In genomic region chr1:180805316-180805715, GRCh38 we compare ENCODE assay signal across 17 cellular contexts.
DNase-seq lines count a peak whose midpoint lies in the region; ATAC-seq and TF ChIP-seq lines count a peak whose summit lies in the region.
"Had no signal": no experiment of that assay in that cellular context is flagged by ENCODE, and none has a peak within 500 bp of the region (broad histone marks: within the 10 kb centered on the region; RNA-seq: fewer than 3 reads in every experiment).

No MANE protein-coding gene starts in this region.

- peak; percentile 30 for DNase-seq in GM12865 (ENCODE audit: low read depth)
- DNase-seq in activated T-helper 2 cell treated with anti-CD3 and anti-CD28 coated beads, Interferon-gamma antibody, Interleukin-2, Interleukin-4, amounts not matched to agents 10 μg/mL and 5 μg/mL and 100 μg/mL, durations not matched to agents 14 hours and 24 hours and 36 hours (ENCODE audit: low spot score): no peak
- no peak for DNase-seq in testis
- DNase-seq in Caco-2: no peak
- no peak for DNase-seq in CD1c-positive myeloid dendritic cell (ENCODE audit: extremely low spot score)
- DNase-seq: activated CD4-positive, alpha-beta T cell treated with anti-CD3 and anti-CD28 coated beads for 48 hours; activated gamma-delta T cell; effector memory CD8-positive, alpha-beta T cell; NCI-H187; stimulated activated CD4-positive, alpha-beta T cell treated with anti-CD3 and anti-CD28 coated beads, Interleukin-2, amount 100 ng/mL, for 48 hours; T-helper 1 cell had no signal

- H3K27ac Mint-ChIP-seq in activated T-helper 2 cell treated with anti-CD3 and anti-CD28 coated beads, Interferon-gamma antibody, Interleukin-2, Interleukin-4, amounts not matched to agents 10 μg/mL and 5 μg/mL and 100 μg/mL, durations not matched to agents 14 hours and 24 hours and 36 hours: no peak overlapping the region
- H3K27ac Mint-ChIP-seq in Caco-2 (ENCODE audit: unreplicated experiment): no peak overlapping the region
- H3K27ac Mint-ChIP-seq: brain; effector memory CD8-positive, alpha-beta T cell; stimulated activated naive CD8-positive, alpha-beta T cell treated with anti-CD3 and anti-CD28 coated beads, Interleukin-15, Interleukin-2, amounts not matched to agents 100 ng/mL and 50 ng/mL, for 24 hours had no signal

- no TSS peak for BruUV-seq in Caco-2 (replicated peaks; lab: Mats Ljungman, UMichigan)

- peaks cover 18% of the 10 kb centered on the region for H3K36me3 Mint-ChIP-seq in activated T-helper 2 cell treated with anti-CD3 and anti-CD28 coated beads, Interferon-gamma antibody, Interleukin-2, Interleukin-4, amounts not matched to agents 10 μg/mL and 5 μg/mL and 100 μg/mL, durations not matched to agents 14 hours and 24 hours and 36 hours (ENCODE audit: low read depth)
- no peaks in the 10 kb centered on the region for H3K36me3 Mint-ChIP-seq in Caco-2 (ENCODE audit: insufficient read depth, unreplicated experiment)

- no peaks in the 10 kb centered on the region for H3K27me3 ChIP-seq in testis
- H3K27me3 ChIP-seq in Caco-2 (replicated peaks; ENCODE audit: control insufficient read depth, insufficient read depth, low read length): no peaks in the 10 kb centered on the region
- H3K27me3 ChIP-seq: gastroesophageal sphincter had no signal

- H3K9me3 Mint-ChIP-seq in activated T-helper 2 cell treated with anti-CD3 and anti-CD28 coated beads, Interferon-gamma antibody, Interleukin-2, Interleukin-4, amounts not matched to agents 10 μg/mL and 5 μg/mL and 100 μg/mL, durations not matched to agents 14 hours and 24 hours and 36 hours: no peaks in the 10 kb centered on the region
- no peaks in the 10 kb centered on the region for H3K9me3 Mint-ChIP-seq in Caco-2 (ENCODE audit: unreplicated experiment)
- H3K9me3 Mint-ChIP-seq: effector memory CD8-positive, alpha-beta T cell; stimulated activated naive CD8-positive, alpha-beta T cell treated with anti-CD3 and anti-CD28 coated beads, Interleukin-15, Interleukin-2, amounts not matched to agents 100 ng/mL and 50 ng/mL, for 24 hours had no signal

- H3K9me3 ChIP-seq in testis: no peaks in the 10 kb centered on the region
- H3K9me3 ChIP-seq in Caco-2: no peaks in the 10 kb centered on the region
- H3K9me3 ChIP-seq: gastroesophageal sphincter had no signal

- TF ChIP-seq POLR2A in testis (IDR thresholded peaks at IDR 0.05): no peak

- H3K27me3 Mint-ChIP-seq in activated T-helper 2 cell treated with anti-CD3 and anti-CD28 coated beads, Interferon-gamma antibody, Interleukin-2, Interleukin-4, amounts not matched to agents 10 μg/mL and 5 μg/mL and 100 μg/mL, durations not matched to agents 14 hours and 24 hours and 36 hours (ENCODE audit: low read depth): no peaks in the 10 kb centered on the region
- H3K27me3 Mint-ChIP-seq in Caco-2 (ENCODE audit: insufficient read depth, unreplicated experiment): no peaks in the 10 kb centered on the region
- H3K27me3 Mint-ChIP-seq: brain; effector memory CD8-positive, alpha-beta T cell; stimulated activated naive CD8-positive, alpha-beta T cell treated with anti-CD3 and anti-CD28 coated beads, Interleukin-15, Interleukin-2, amounts not matched to agents 100 ng/mL and 50 ng/mL, for 24 hours had no signal

- ATAC-seq in GM19023 (IDR thresholded peaks at IDR 0.05; ENCODE audit: unreplicated experiment) (peak; percentile 62), GM21786 (IDR thresholded peaks at IDR 0.05; ENCODE audit: unreplicated experiment) (peak; percentile 89), HG03520 (IDR thresholded peaks at IDR 0.05; ENCODE audit: unreplicated experiment) (peak; percentile 65)
- ATAC-seq: effector memory CD8-positive, alpha-beta T cell; gastroesophageal sphincter had no signal

- H3K4me3 ChIP-seq in GM12865 (ENCODE audit: low read depth, low read length): no peak overlapping the region
- H3K4me3 ChIP-seq in testis: no peak overlapping the region
- H3K4me3 ChIP-seq in Caco-2 (ENCODE audit: low read depth, low read length): no peak overlapping the region
- H3K4me3 ChIP-seq: gastroesophageal sphincter had no signal

- no peak overlapping the region for H3K27ac ChIP-seq in testis
- H3K27ac ChIP-seq: gastroesophageal sphincter had no signal

- POLR2A ChIA-PET in Caco-2 (lab: Charles Lee): no interaction called here

- H3K4me1 Mint-ChIP-seq in activated T-helper 2 cell treated with anti-CD3 and anti-CD28 coated beads, Interferon-gamma antibody, Interleukin-2, Interleukin-4, amounts not matched to agents 10 μg/mL and 5 μg/mL and 100 μg/mL, durations not matched to agents 14 hours and 24 hours and 36 hours (ENCODE audit: low read depth): peaks cover 9% of the 10 kb centered on the region
- H3K4me1 Mint-ChIP-seq in Caco-2 (ENCODE audit: low read depth, unreplicated experiment): no peaks in the 10 kb centered on the region

- H3K4me1 ChIP-seq in testis (no peaks in the 10 kb centered on the region), Caco-2 (no peaks in the 10 kb centered on the region)
- H3K4me1 ChIP-seq: gastroesophageal sphincter had no signal

- CTCF ChIA-PET in Caco-2 (lab: Charles Lee): no interaction called here

- no peak overlapping the region for H3K4me3 Mint-ChIP-seq in activated T-helper 2 cell treated with anti-CD3 and anti-CD28 coated beads, Interferon-gamma antibody, Interleukin-2, Interleukin-4, amounts not matched to agents 10 μg/mL and 5 μg/mL and 100 μg/mL, durations not matched to agents 14 hours and 24 hours and 36 hours (ENCODE audit: low read depth)
- H3K4me3 Mint-ChIP-seq in Caco-2 (ENCODE audit: unreplicated experiment): no peak overlapping the region
- H3K4me3 Mint-ChIP-seq: brain; effector memory CD8-positive, alpha-beta T cell; stimulated activated naive CD8-positive, alpha-beta T cell treated with anti-CD3 and anti-CD28 coated beads, Interleukin-15, Interleukin-2, amounts not matched to agents 100 ng/mL and 50 ng/mL, for 24 hours had no signal

- intact Hi-C loops in activated T-helper 2 cell treated with anti-CD3 and anti-CD28 coated beads, Interferon-gamma antibody, Interleukin-2, Interleukin-4, amounts not matched to agents 10 μg/mL and 5 μg/mL and 100 μg/mL, durations not matched to agents 14 hours and 24 hours and 36 hours (cut with micrococcal nuclease): no loop called here
- intact Hi-C loops in testis (cut with DNase I; ENCODE audit: low total_unique reads) (no loop called here), Caco-2 (cut with micrococcal nuclease; ENCODE audit: unreplicated experiment) (no loop called here)

- TF ChIP-seq CTCF in GM12865 (IDR thresholded peaks at IDR 0.05; ENCODE audit: insufficient read depth, low read depth, low read length, missing control alignments) (no peak), testis (IDR thresholded peaks at IDR 0.05) (no peak), Caco-2 (IDR thresholded peaks at IDR 0.05; ENCODE audit: insufficient read depth in 1 of 2, low read depth in 1 of 2, low read length in 1 of 2, severe bottlenecking in 1 of 2, unreplicated experiment in 1 of 2) (no peak)

- no peaks in the 10 kb centered on the region for H3K36me3 ChIP-seq in testis (ENCODE audit: low read depth, missing control alignments)
- H3K36me3 ChIP-seq in Caco-2 (ENCODE audit: control insufficient read depth, insufficient read depth, low read length): no peaks in the 10 kb centered on the region
